20 cellular contexts compared by ENCODE assay signal in genomic region chr22:37624876-37625275, GRCh38. TPM values are rescaled to one million over a fixed set of nuclear protein-coding genes. Genes with fewer than 3 reads are reported as not detected.
DNase-seq lines count a peak whose midpoint lies in the region; ATAC-seq and TF ChIP-seq lines count a peak whose summit lies in the region.
"Had no signal": no experiment of that assay in that cellular context is flagged by ENCODE, and none has a peak within 500 bp of the region (broad histone marks: within the 10 kb centered on the region; RNA-seq: fewer than 3 reads in every experiment).

No MANE protein-coding gene starts in this region.

- 98% methylated on average over 6 of the region's 7 CpGs for WGBS in esophagus muscularis mucosa
- 89% methylated on average over 7 of the region's 7 CpGs for WGBS in sigmoid colon, 2 donors

- H3K4me1 ChIP-seq in esophagus muscularis mucosa (peaks cover 25 to 47% (median 36%) of the 10 kb centered on the region in 4 donors), sigmoid colon (peaks cover 0 to 50% (median 38%) of the 10 kb centered on the region in 4 donors)
- H3K4me1 ChIP-seq: body of pancreas had no signal

- H3K27ac ChIP-seq in esophagus muscularis mucosa (replicated peaks in 1 of 4), result peak overlapping the region in 3 of 4 donors; percentile 69 to 79 (median 75)
- H3K27ac ChIP-seq in sigmoid colon, result peak overlapping the region; percentile 66 to 92 (median 86)
- H3K27ac ChIP-seq: body of pancreas had no signal

- DNase-seq in activated CD4-positive, alpha-beta T cell treated with anti-CD3 and anti-CD28 coated beads, Interleukin-2, amount 10 ng/mL, durations not matched to agents 24 days and 14 days, result no peak
- DNase-seq in activated CD4-positive, alpha-beta T cell treated with anti-CD3 and anti-CD28 coated beads for 48 hours, result no peak
- DNase-seq in T-helper 17 cell (no peak), esophagus muscularis mucosa (ENCODE audit: extremely low spot score) (no peak), sigmoid colon (no peak), posterior cingulate gyrus (no peak)
- DNase-seq: 8988T; activated CD4-positive, alpha-beta T cell treated with anti-CD3 and anti-CD28 coated beads, Interleukin-2, amount 50 U/mL, for 1 hour; dorsolateral prefrontal cortex; hippocampal formation; retina; Right ventricle myocardium superior had no signal

- H3K4me3 Mint-ChIP-seq in activated CD4-positive, alpha-beta T cell treated with anti-CD3 and anti-CD28 coated beads, Interleukin-2, amount 10 ng/mL, durations not matched to agents 24 days and 14 days, result no peak overlapping the region
- H3K4me3 Mint-ChIP-seq in T-helper 17 cell, result peak overlapping the region; percentile 67
- H3K4me3 Mint-ChIP-seq: T-helper 2 cell treated with Interferon-gamma antibody and Interleukin-4, amounts not matched to agents 5 μg/mL and 100 μg/mL, for 36 hours had no signal

- H3K27me3 ChIP-seq in esophagus muscularis mucosa (no peaks in the 10 kb centered on the region), sigmoid colon (no peaks in the 10 kb centered on the region)
- H3K27me3 ChIP-seq: body of pancreas, dorsolateral prefrontal cortex, tibial nerve had no signal

- TF ChIP-seq CTCF in esophagus muscularis mucosa (IDR thresholded peaks at IDR 0.05), result no peak
- no peak for TF ChIP-seq CTCF in sigmoid colon (IDR thresholded peaks at IDR 0.05)

- no peaks in the 10 kb centered on the region for H3K9me3 ChIP-seq in T-helper 17 cell (ENCODE audit: control insufficient read depth, low read length, poor library complexity, severe bottlenecking)
- H3K9me3 ChIP-seq in esophagus muscularis mucosa, result no peaks in the 10 kb centered on the region
- H3K9me3 ChIP-seq in sigmoid colon, result no peaks in the 10 kb centered on the region
- H3K9me3 ChIP-seq: body of pancreas, tibial nerve had no signal

- TF ChIP-seq POLR2A in esophagus muscularis mucosa (IDR thresholded peaks at IDR 0.05; ENCODE audit: low read depth), result no peak
- TF ChIP-seq POLR2A in sigmoid colon (IDR thresholded peaks at IDR 0.05), result no peak

- H3K9me3 Mint-ChIP-seq in activated CD4-positive, alpha-beta T cell treated with anti-CD3 and anti-CD28 coated beads, Interleukin-2, amount 10 ng/mL, durations not matched to agents 24 days and 14 days, result no peaks in the 10 kb centered on the region
- H3K9me3 Mint-ChIP-seq: activated T-helper 2 cell treated with anti-CD3 and anti-CD28 coated beads, Interferon-gamma antibody, Interleukin-2, Interleukin-4, amounts not matched to agents 10 μg/mL and 5 μg/mL and 100 μg/mL, durations not matched to agents 14 hours and 24 hours and 36 hours; T-helper 2 cell treated with Interferon-gamma antibody and Interleukin-4, amounts not matched to agents 5 μg/mL and 100 μg/mL, for 36 hours had no signal

- peak overlapping the region; percentile 8 for H3K27ac Mint-ChIP-seq in activated CD4-positive, alpha-beta T cell treated with anti-CD3 and anti-CD28 coated beads, Interleukin-2, amount 10 ng/mL, durations not matched to agents 24 days and 14 days
- peak overlapping the region; percentile 79 for H3K27ac Mint-ChIP-seq in T-helper 17 cell

- H3K4me3 ChIP-seq in esophagus muscularis mucosa, result no peak overlapping the region
- H3K4me3 ChIP-seq in sigmoid colon, result no peak overlapping the region
- H3K4me3 ChIP-seq: body of pancreas, dorsolateral prefrontal cortex, tibial nerve had no signal

- TF ChIP-seq EP300 in esophagus muscularis mucosa (IDR thresholded peaks at IDR 0.05), result no peak
- no peak for TF ChIP-seq EP300 in sigmoid colon (IDR thresholded peaks at IDR 0.05)

- peaks cover 23% of the 10 kb centered on the region for H3K4me1 Mint-ChIP-seq in activated CD4-positive, alpha-beta T cell treated with anti-CD3 and anti-CD28 coated beads, Interleukin-2, amount 10 ng/mL, durations not matched to agents 24 days and 14 days
- H3K4me1 Mint-ChIP-seq in T-helper 17 cell, result peaks cover 37% of the 10 kb centered on the region

- peaks cover 18% of the 10 kb centered on the region for H3K36me3 Mint-ChIP-seq in activated CD4-positive, alpha-beta T cell treated with anti-CD3 and anti-CD28 coated beads, Interleukin-2, amount 10 ng/mL, durations not matched to agents 24 days and 14 days (ENCODE audit: low read depth)
- H3K36me3 Mint-ChIP-seq in T-helper 17 cell (ENCODE audit: low read depth), result peaks cover 3% of the 10 kb centered on the region

- H3K36me3 ChIP-seq in esophagus muscularis mucosa (peaks cover 0 to 85% (median 66%) of the 10 kb centered on the region in 4 donors), sigmoid colon (peaks cover under 1 to 51% (median 11%) of the 10 kb centered on the region in 4 donors)

- ATAC-seq in T-helper 17 cell (no peak), HG03039 (IDR thresholded peaks at IDR 0.05; ENCODE audit: unreplicated experiment) (no peak), GM21526 (IDR thresholded peaks at IDR 0.05; ENCODE audit: low FRiP score, unreplicated experiment) (no peak)
- ATAC-seq: body of pancreas had no signal

- H3K27me3 Mint-ChIP-seq in activated CD4-positive, alpha-beta T cell treated with anti-CD3 and anti-CD28 coated beads, Interleukin-2, amount 10 ng/mL, durations not matched to agents 24 days and 14 days, result no peaks in the 10 kb centered on the region
- no peaks in the 10 kb centered on the region for H3K27me3 Mint-ChIP-seq in T-helper 17 cell

- intact Hi-C loops in activated CD4-positive, alpha-beta T cell treated with anti-CD3 and anti-CD28 coated beads, Interleukin-2, amount 10 ng/mL, durations not matched to agents 24 days and 14 days (cut with micrococcal nuclease), result no loop called here
- intact Hi-C loops in esophagus muscularis mucosa (cut with DNase I), result loop anchor here (10.0 kb wide), 1 partner anchor 60 kb away; the partner anchor contains the start of gene NOL12
- intact Hi-C loops in sigmoid colon (cut with DNase I), result loop anchor here (2.0 to 10.0 kb wide), 4 partner anchors 56 to 330 kb away; partner anchors contain the start of genes C22orf23 and POLR2F
- intact Hi-C loops in posterior cingulate gyrus (cut with DNase I), result no loop called here

RNA-seq across cellular contexts. Expression of gene SH3BP1, which starts 14.6 kb away (rescaled TPM):
- 110 and 115 TPM in 2 replicates for total RNA-seq in activated CD4-positive, alpha-beta T cell treated with anti-CD3 and anti-CD28 coated beads, Interleukin-2, amount 10 ng/mL, durations not matched to agents 24 days and 14 days
- 10 to 100 TPM; 79.7 to 97.5 TPM for total RNA-seq in T-helper 17 cell
- 1 to 10 TPM; 1.5 to 7.5 (median 4.3) TPM for total RNA-seq in esophagus muscularis mucosa
- 1 to 10 TPM; 1.4 to 6.9 (median 4.7) TPM for total RNA-seq in sigmoid colon
- 10 to 100 TPM; 35.4 to 71.2 (median 58.5) TPM for polyA plus RNA-seq in sigmoid colon
- total RNA-seq: myocyte had no signal

RNA-seq across cellular contexts. Expression of gene GGA1, which starts 16.2 kb away (rescaled TPM):
- total RNA-seq in activated CD4-positive, alpha-beta T cell treated with anti-CD3 and anti-CD28 coated beads, Interleukin-2, amount 10 ng/mL, durations not matched to agents 24 days and 14 days, result 75.8 and 77.2 TPM in 2 replicates
- total RNA-seq in T-helper 17 cell, result 10 to 100 TPM; 70.5 to 86.8 TPM
- 10 to 100 TPM; 30.3 to 44.7 (median 40.9) TPM for total RNA-seq in esophagus muscularis mucosa
- 10 to 100 TPM; 26.4 to 59.8 (median 42.3) TPM for total RNA-seq in sigmoid colon
- polyA plus RNA-seq in sigmoid colon, result 10 to 100 TPM; 25.2 to 77.4 (median 34.4) TPM

RNA-seq across cellular contexts. Expression of gene PDXP, which starts 33.6 kb away (rescaled TPM):
- total RNA-seq in activated CD4-positive, alpha-beta T cell treated with anti-CD3 and anti-CD28 coated beads, Interleukin-2, amount 10 ng/mL, durations not matched to agents 24 days and 14 days, result 49.3 and 51.2 TPM in 2 replicates
- total RNA-seq in T-helper 17 cell (1 to 10 TPM; 2.6 to 3.0 TPM), esophagus muscularis mucosa (10 to 100 TPM in 3 of 4 donors, 1 to 10 TPM in 1; 7.3 to 28.3 (median 17.4) TPM), sigmoid colon (10 to 100 TPM in 2 of 4 donors, 1 to 10 TPM in 2; 7.5 to 12.8 (median 9.6) TPM)
- polyA plus RNA-seq in sigmoid colon, result 10 to 100 TPM; 30.2 to 51.1 (median 48.6) TPM

RNA-seq across cellular contexts. Expression of gene LGALS2, which starts 45.0 kb away (rescaled TPM):
- total RNA-seq in activated CD4-positive, alpha-beta T cell treated with anti-CD3 and anti-CD28 coated beads, Interleukin-2, amount 10 ng/mL, durations not matched to agents 24 days and 14 days, result not detected in 2 replicates
- total RNA-seq in T-helper 17 cell (1 to 10 TPM; 1.9 to 6.1 TPM), esophagus muscularis mucosa (not detected), sigmoid colon (not detected)
- polyA plus RNA-seq in sigmoid colon, result 100 to 1,000 TPM in 2 of 3 donors, 10 to 100 TPM in 1; 61.9 to 155 (median 147) TPM
- total RNA-seq: activated T-helper 2 cell treated with anti-CD3 and anti-CD28 coated beads, Interferon-gamma antibody, Interleukin-2, Interleukin-4, amounts not matched to agents 10 μg/mL and 5 μg/mL and 100 μg/mL, durations not matched to agents 14 hours and 24 hours and 36 hours; LHCN-M2; myocyte; Right ventricle myocardium superior; tibial nerve had no signal

RNA-seq across cellular contexts. Expression of gene LGALS1, which starts 50.6 kb away (rescaled TPM):
- total RNA-seq in activated CD4-positive, alpha-beta T cell treated with anti-CD3 and anti-CD28 coated beads, Interleukin-2, amount 10 ng/mL, durations not matched to agents 24 days and 14 days, result 361 and 362 TPM in 2 replicates
- total RNA-seq in T-helper 17 cell (100 to 1,000 TPM; 152 to 154 TPM), esophagus muscularis mucosa (1,000 to 10,000 TPM in 3 of 4 donors, 100 to 1,000 TPM in 1; 710 to 1,112 (median 1,021) TPM), sigmoid colon (1,000 to 10,000 TPM in 3 of 4 donors, 100 to 1,000 TPM in 1; 911 to 2,925 (median 2,030) TPM)
- polyA plus RNA-seq in sigmoid colon, result 100 to 1,000 TPM; 373 to 487 (median 439) TPM

Comparison
In these comparisons a context has a peak if more than half of its experiments do, and no peak if none do; other contexts are left out.
1. RNA of gene SH3BP1, which starts 14.6 kb away (total RNA-seq): 110 to 115 TPM in activated CD4-positive, alpha-beta T cell treated with anti-CD3 and anti-CD28 coated beads, Interleukin-2, amount 10 ng/mL, durations not matched to agents 24 days and 14 days and 79.7 to 97.5 TPM in T-helper 17 cell; 1.5 to 7.5 TPM in esophagus muscularis mucosa and 1.4 to 6.9 TPM in sigmoid colon; every median in the first group is over 4 times any median in the second.
2. intact Hi-C loops: an anchor here in esophagus muscularis mucosa (10.0 kb wide) and sigmoid colon (2.0 to 10.0 kb wide); none called in activated CD4-positive, alpha-beta T cell treated with anti-CD3 and anti-CD28 coated beads, Interleukin-2, amount 10 ng/mL, durations not matched to agents 24 days and 14 days and posterior cingulate gyrus.